Comparison of ENCODE assay signal across 24 cellular contexts in the genomic region with DNA sequence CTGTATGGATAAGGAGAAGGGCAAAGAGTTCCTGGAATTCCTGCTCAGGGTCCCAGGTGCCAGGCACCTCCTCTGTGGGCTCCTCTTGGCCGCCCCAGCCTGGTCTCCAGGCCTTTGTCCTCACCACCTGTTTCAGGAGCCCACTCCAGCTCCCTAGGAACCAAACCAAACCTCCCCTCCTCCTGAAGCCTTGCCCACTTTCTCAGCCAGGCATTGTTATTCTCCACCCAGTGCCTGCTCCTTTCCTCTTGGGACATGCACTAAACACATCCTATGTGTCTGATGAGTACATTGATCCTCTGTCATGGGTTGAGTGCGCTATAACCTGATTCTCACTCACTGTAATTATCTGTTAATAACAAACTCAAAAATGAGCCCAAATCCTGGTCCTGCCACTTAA.
A peak's percentile ranks its signal among the peaks of the same experiment; 100 is the strongest.
DNase-seq lines count a peak whose midpoint lies in the region; ATAC-seq, FAIRE-seq and TF ChIP-seq lines count a peak whose summit lies in the region.
"Had no signal": no experiment of that assay in that cellular context is flagged by ENCODE, and none has a peak within 500 bp of the region (broad histone marks: within the 10 kb centered on the region; RNA-seq: fewer than 3 reads in every experiment).

No MANE protein-coding gene starts in this region.

- H2AK5ac ChIP-seq in IMR-90 (ENCODE audit: low read depth, low read length): peak overlapping the region; percentile 70

- intact Hi-C loops in IMR-90 (cut with micrococcal nuclease): no loop called here
- intact Hi-C loops in upper lobe of right lung (cut with DNase I): no loop called here

- H3K4ac ChIP-seq in IMR-90 (ENCODE audit: low read depth, low read length): peak overlapping the region; percentile 74

- peaks cover 44% of the 10 kb centered on the region for H3K4me1 ChIP-seq in ACC112 (ENCODE audit: control insufficient read depth, insufficient read depth, low read length, unreplicated experiment)
- peaks cover 10% of the 10 kb centered on the region for H3K4me1 ChIP-seq in IMR-90 (ENCODE audit: control insufficient read depth, insufficient read depth, low read length)
- peaks cover 21% of the 10 kb centered on the region for H3K4me1 ChIP-seq in astrocyte (ENCODE audit: insufficient read depth, low read length)
- peaks cover 40% of the 10 kb centered on the region for H3K4me1 ChIP-seq in osteoblast (ENCODE audit: insufficient read depth, low read length)
- no peaks in the 10 kb centered on the region for H3K4me1 ChIP-seq in upper lobe of right lung

- DNase-seq in IMR-90 (no peak), astrocyte (ENCODE audit: low read depth) (no peak), osteoblast (ENCODE audit: insufficient read length, low spot score, missing footprints) (no peak), T-helper 17 cell (no peak), upper lobe of right lung (no peak)
- DNase-seq: BE2C, EL, GF-D8, KBM-7, NCI-H1092 treated with DMSO at 0.1 percent for 48 hours, NCI-H1436 treated with DMSO at 0.1 percent for 48 hours, NCI-H1930, NCI-H2171, NCI-H446, NCI-H526, OCI-M1, SHP77 treated with DMSO at 0.1 percent for 48 hours, SK-N-SH had no signal

- no peak overlapping the region for H3K4me2 ChIP-seq in IMR-90 (ENCODE audit: low read depth, low read length)
- H3K4me2 ChIP-seq in astrocyte (ENCODE audit: low read length): no peak overlapping the region
- H3K4me2 ChIP-seq in osteoblast (ENCODE audit: insufficient read depth, low read length): peak overlapping the region; percentile 73

- H3K27me3 Mint-ChIP-seq in astrocyte (ENCODE audit: low read depth, unreplicated experiment) (no peaks in the 10 kb centered on the region), T-helper 17 cell (peaks cover 42% of the 10 kb centered on the region)

- H3K9me3 Mint-ChIP-seq in astrocyte (ENCODE audit: unreplicated experiment): no peaks in the 10 kb centered on the region

- H3K56ac ChIP-seq in IMR-90 (ENCODE audit: extremely low read depth, insufficient read depth, low read length): no peak overlapping the region

- POLR2A ChIA-PET in IMR-90 (lab: Charles Lee; ENCODE audit: unreplicated experiment): no interaction called here

- peak overlapping the region; percentile 93 for H4K91ac ChIP-seq in IMR-90 (ENCODE audit: insufficient read depth, low read depth, low read length)

- no peaks in the 10 kb centered on the region for H3K36me3 Mint-ChIP-seq in astrocyte (ENCODE audit: low read depth, unreplicated experiment)
- no peaks in the 10 kb centered on the region for H3K36me3 Mint-ChIP-seq in T-helper 17 cell (ENCODE audit: low read depth)

- H4K8ac ChIP-seq in IMR-90 (ENCODE audit: low read depth in 2 of 2, low read length in 2 of 2): peak overlapping the region in 1 of 2 experiments; percentile 58; a peak in 1 of 4 replicates

- dilution Hi-C loops in IMR-90 (cut with HindIII; ENCODE audit: low sequenced_read_pairs, unreplicated experiment): no loop called here

- CTCF ChIA-PET in IMR-90 (lab: Yijun Ruan, JAX): interaction anchor here (1.7 kb wide), 1 partner anchor 11 kb away, joined by 11 read pairs; no protein-coding TSS in a partner anchor

- H3K4me3 ChIP-seq in ACC112 (ENCODE audit: low read depth, low read length) (peak overlapping the region; percentile 55; the same call in 1 of the 2 replicates), IMR-90 (ENCODE audit: insufficient read depth, low read depth, low read length) (no peak overlapping the region), astrocyte (ENCODE audit: insufficient read depth, low read depth, low read length) (no peak overlapping the region), osteoblast (ENCODE audit: insufficient read depth, low read length) (no peak overlapping the region), upper lobe of right lung (no peak overlapping the region)
- H3K4me3 ChIP-seq: A549 had no signal

- ATAC-seq in IMR-90 (ENCODE audit: low read depth): no peak
- ATAC-seq in HG03457 (IDR thresholded peaks at IDR 0.05; ENCODE audit: unreplicated experiment): no peak
- no peak for ATAC-seq in T-helper 17 cell
- no peak for ATAC-seq in upper lobe of right lung
- ATAC-seq: HepG2 had no signal

- no peak overlapping the region; the same call in 1 of the 2 replicates for H3K14ac ChIP-seq in IMR-90 (replicated peaks; ENCODE audit: low read depth, low read length)

- peak overlapping the region; percentile 78 for H2BK120ac ChIP-seq in IMR-90 (ENCODE audit: low read depth, low read length)

- H3K9ac ChIP-seq in IMR-90 (ENCODE audit: low read depth, low read length) (no peak overlapping the region), astrocyte (ENCODE audit: low read length) (peak overlapping the region; percentile 64)

- peak overlapping the region; percentile 2; the same call in 1 of the 2 replicates for H3K18ac ChIP-seq in IMR-90 (ENCODE audit: low read depth, low read length)

- in situ Hi-C loops in IMR-90 (cut with MboI; ENCODE audit: low sequenced_read_pairs): loop anchor here (25.0 kb wide), 1 partner anchor 428 kb away; a partner anchor contains a TSS

- H3K4me1 Mint-ChIP-seq in astrocyte (ENCODE audit: low read depth, unreplicated experiment): peaks cover 18% of the 10 kb centered on the region
- H3K4me1 Mint-ChIP-seq in T-helper 17 cell: no peaks in the 10 kb centered on the region

- peak overlapping the region; percentile 80 for H2BK15ac ChIP-seq in IMR-90 (ENCODE audit: low read depth, low read length)

- TF ChIP-seq CTCF in IMR-90 (conservative IDR thresholded peaks at IDR 0.05; ENCODE audit: low read depth, low read length) (no peak), astrocyte (IDR thresholded peaks at IDR 0.05; ENCODE audit: insufficient read depth, low read depth, low read length) (no peak), osteoblast (IDR thresholded peaks at IDR 0.05; ENCODE audit: extremely low read depth, low read depth, low read length) (no peak), upper lobe of right lung (IDR thresholded peaks at IDR 0.05) (no peak)

- H3K27me3 ChIP-seq in ACC112 (ENCODE audit: insufficient read depth, low read length) (no peaks in the 10 kb centered on the region), IMR-90 (ENCODE audit: control insufficient read depth, insufficient read depth, low read length) (no peaks in the 10 kb centered on the region), astrocyte (ENCODE audit: insufficient read depth, low read length) (no peaks in the 10 kb centered on the region), osteoblast (ENCODE audit: insufficient read depth, low read length) (no peaks in the 10 kb centered on the region), upper lobe of right lung (peaks cover 2% of the 10 kb centered on the region)
- H3K27me3 ChIP-seq: BE2C had no signal

- H3K27ac ChIP-seq in ACC112 (ENCODE audit: low read depth, low read length) (peak overlapping the region; percentile 94), IMR-90 (ENCODE audit: insufficient read depth, low read length) (no peak overlapping the region), astrocyte (ENCODE audit: low read depth, low read length) (peak overlapping the region; percentile 83), osteoblast (ENCODE audit: low read depth, low read length) (peak overlapping the region; percentile 80), upper lobe of right lung (no peak overlapping the region)
- H3K27ac ChIP-seq: HL-60 had no signal

- BruUV-seq in IMR-90 (replicated peaks; lab: Mats Ljungman, UMichigan): no TSS peak

- no peak overlapping the region for H4K5ac ChIP-seq in IMR-90 (ENCODE audit: low read depth, low read length)

- peak overlapping the region; percentile 95 for H2BK20ac ChIP-seq in IMR-90 (ENCODE audit: low read depth, low read length)

- H3K79me2 ChIP-seq in ACC112 (ENCODE audit: control insufficient read depth, insufficient read depth, low read length, unreplicated experiment) (no peaks in the 10 kb centered on the region), astrocyte (ENCODE audit: insufficient read depth, low read length) (peaks cover 36% of the 10 kb centered on the region), osteoblast (ENCODE audit: insufficient read depth, low read length) (peaks cover 23% of the 10 kb centered on the region)

- H3K9me3 ChIP-seq in IMR-90 (ENCODE audit: control insufficient read depth, insufficient read depth, low read length) (no peaks in the 10 kb centered on the region), astrocyte (ENCODE audit: insufficient read depth, low read depth, low read length) (no peaks in the 10 kb centered on the region), osteoblast (ENCODE audit: low read depth, low read length) (no peaks in the 10 kb centered on the region), T-helper 17 cell (ENCODE audit: control insufficient read depth, low read length, poor library complexity, severe bottlenecking) (no peaks in the 10 kb centered on the region), upper lobe of right lung (no peaks in the 10 kb centered on the region)
- H3K9me3 ChIP-seq: A549, BE2C, SK-N-SH had no signal

- no peak for TF ChIP-seq POLR2A in IMR-90 (IDR thresholded peaks at IDR 0.05; ENCODE audit: low read depth, low read length)

- H3K9me1 ChIP-seq in IMR-90 (ENCODE audit: insufficient read depth, low read length): peaks cover 3% of the 10 kb centered on the region; the same call in 1 of the 2 replicates

- FAIRE-seq in astrocyte (lab: Jason Lieb, UNC): no peak
- FAIRE-seq: A549, H54, HepG2 had no signal

- no peak overlapping the region for H2BK5ac ChIP-seq in IMR-90 (ENCODE audit: low read depth, low read length, poor library complexity, severe bottlenecking)

- H3K79me1 ChIP-seq in IMR-90 (ENCODE audit: low read depth in 1 of 2, low read length in 2 of 2): no peaks in the 10 kb centered on the region

- peak overlapping the region; percentile 99 for H3K27ac Mint-ChIP-seq in astrocyte (ENCODE audit: unreplicated experiment)
- H3K27ac Mint-ChIP-seq in T-helper 17 cell: no peak overlapping the region

- WGBS in IMR-90 (ENCODE audit: extremely low coverage in 2 of 2, insufficient read length in 1 of 2), 2 experiments: no CpG with 5 or more reads among the region's 2 CpGs

- H4K20me1 ChIP-seq in IMR-90 (ENCODE audit: insufficient read depth, low read length) (no peaks in the 10 kb centered on the region), astrocyte (ENCODE audit: insufficient read depth, low read length) (peaks cover 1% of the 10 kb centered on the region), osteoblast (ENCODE audit: insufficient read depth, low read length) (no peaks in the 10 kb centered on the region)

- H3K23ac ChIP-seq in IMR-90 (ENCODE audit: low read depth, low read length): peak overlapping the region; percentile 21; the same call in 1 of the 2 replicates

- H2AFZ ChIP-seq in ACC112 (ENCODE audit: low read length, unreplicated experiment) (no peak overlapping the region), IMR-90 (replicated peaks; ENCODE audit: low read length, poor library complexity) (peak overlapping the region; percentile 13), astrocyte (ENCODE audit: low read depth, low read length) (no peak overlapping the region), osteoblast (ENCODE audit: low read length) (no peak overlapping the region)

- TF ChIP-seq RAD21 in IMR-90 (IDR thresholded peaks at IDR 0.05; ENCODE audit: low read length): no peak

- H3K36me3 ChIP-seq in ACC112 (ENCODE audit: insufficient read depth, low read length) (no peaks in the 10 kb centered on the region), IMR-90 (ENCODE audit: control insufficient read depth, insufficient read depth, low read length) (no peaks in the 10 kb centered on the region), astrocyte (ENCODE audit: insufficient read depth, low read length) (no peaks in the 10 kb centered on the region), osteoblast (ENCODE audit: insufficient read depth, low read length) (no peaks in the 10 kb centered on the region), upper lobe of right lung (no peaks in the 10 kb centered on the region)
- H3K36me3 ChIP-seq: BE2C had no signal

- H3K4me3 Mint-ChIP-seq in astrocyte (ENCODE audit: unreplicated experiment) (no peak overlapping the region), T-helper 17 cell (no peak overlapping the region)

- no peak overlapping the region for H2AK9ac ChIP-seq in IMR-90 (replicated peaks; ENCODE audit: low read depth, low read length, poor library complexity)

Comparison
In these comparisons a context has a peak if more than half of its experiments do, and no peak if none do; other contexts are left out.
1. H3K27ac ChIP-seq: peak in ACC112 (single experiment), astrocyte (single experiment) and osteoblast (single experiment); none in IMR-90 (single experiment) and upper lobe of right lung (single experiment).